Comparison of ENCODE assay signal across 8 cellular contexts in the genomic region with DNA sequence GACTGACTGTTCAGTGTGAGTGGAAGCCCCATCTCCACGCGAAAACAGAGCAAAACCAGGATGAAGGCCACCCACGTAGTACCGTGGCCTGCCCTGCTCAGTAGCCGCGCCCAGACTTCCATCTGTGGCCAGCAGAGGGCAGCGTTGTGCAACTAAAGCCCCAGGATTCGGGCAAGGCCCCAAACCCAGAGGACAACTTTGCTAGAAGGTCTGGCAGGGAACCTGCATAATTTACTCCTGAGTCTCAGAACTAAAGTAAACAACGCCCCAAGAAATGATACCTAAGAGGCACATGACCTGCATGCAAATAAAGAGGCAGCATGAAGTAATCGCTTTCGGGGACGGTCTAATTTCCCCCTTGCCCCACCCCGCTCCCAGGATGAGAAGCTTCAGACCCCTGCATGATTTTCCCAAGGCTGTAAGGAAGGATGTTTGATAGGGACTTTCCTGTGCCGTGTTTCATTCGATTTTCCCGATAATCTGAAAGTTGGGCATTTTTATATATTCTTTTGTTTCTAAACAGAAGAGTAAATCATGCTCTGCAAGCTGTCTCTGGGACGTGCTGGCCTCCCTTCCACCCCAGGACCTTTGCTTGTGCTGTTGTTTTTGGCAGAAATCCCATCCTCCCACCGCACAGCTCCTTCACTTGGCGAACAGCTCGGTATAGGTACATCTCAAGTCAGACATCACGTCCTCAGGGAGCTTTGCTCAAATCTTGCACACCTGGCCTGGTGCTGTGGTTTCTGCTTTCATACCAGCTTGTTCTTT. TPM values are rescaled to one million over a fixed set of nuclear protein-coding genes. Genes with fewer than 3 reads are reported as not detected.
A peak's percentile ranks its signal among the peaks of the same experiment; 100 is the strongest.
DNase-seq lines count a peak whose midpoint lies in the region; ATAC-seq, FAIRE-seq and TF ChIP-seq lines count a peak whose summit lies in the region.

No MANE protein-coding gene starts in this region.

- no peak overlapping the region for H3K4me3 ChIP-seq in A673 (ENCODE audit: low read depth, low read length, poor library complexity, severe bottlenecking)
- H3K4me3 ChIP-seq in Panc1 (ENCODE audit: low read depth in 2 of 2, low read length in 2 of 2) = no peak overlapping the region; a peak in 1 of 4 replicates
- H3K4me3 ChIP-seq in fibroblast of pulmonary artery (replicated peaks; ENCODE audit: low read depth, low read length) = no peak overlapping the region
- H3K4me3 ChIP-seq in neural progenitor cell = no peak overlapping the region

- no peak overlapping the region for H3K27ac ChIP-seq in A673 (ENCODE audit: low read depth, low read length, poor library complexity, severe bottlenecking)
- no peak overlapping the region for H3K27ac ChIP-seq in Panc1 (ENCODE audit: low read length)
- H3K27ac ChIP-seq in neural progenitor cell = no peak overlapping the region

- no peaks in the 10 kb centered on the region for H3K9me3 Mint-ChIP-seq in neural progenitor cell
- H3K9me3 Mint-ChIP-seq in stimulated activated naive CD8-positive, alpha-beta T cell treated with anti-CD3 and anti-CD28 coated beads, Interleukin-15, amount 100 ng/mL, for 72 hours = no peaks in the 10 kb centered on the region

- POLR2A ChIA-PET in A673 (lab: Charles Lee; ENCODE audit: low non-redundant PET) = no interaction called here
- POLR2A ChIA-PET in Panc1 (lab: Charles Lee) = no interaction called here

- H3K4me3 Mint-ChIP-seq in neural progenitor cell = peak overlapping the region; percentile 24
- no peak overlapping the region for H3K4me3 Mint-ChIP-seq in stimulated activated naive CD8-positive, alpha-beta T cell treated with anti-CD3 and anti-CD28 coated beads, Interleukin-15, amount 100 ng/mL, for 72 hours

- no peaks in the 10 kb centered on the region for H3K79me2 ChIP-seq in neural progenitor cell (ENCODE audit: low read depth)

- H3K27ac Mint-ChIP-seq in neural progenitor cell = peak overlapping the region; percentile 19
- no peak overlapping the region for H3K27ac Mint-ChIP-seq in stimulated activated naive CD8-positive, alpha-beta T cell treated with anti-CD3 and anti-CD28 coated beads, Interleukin-15, amount 100 ng/mL, for 72 hours

- no TSS peak for BruUV-seq in A673 (replicated peaks; lab: Mats Ljungman, UMichigan)
- no TSS peak for BruUV-seq in Panc1 (replicated peaks; lab: Mats Ljungman, UMichigan)

- H3K27me3 Mint-ChIP-seq in neural progenitor cell (ENCODE audit: insufficient read depth, low read depth) = peaks cover 22% of the 10 kb centered on the region
- peaks cover 8% of the 10 kb centered on the region for H3K27me3 Mint-ChIP-seq in stimulated activated naive CD8-positive, alpha-beta T cell treated with anti-CD3 and anti-CD28 coated beads, Interleukin-15, amount 100 ng/mL, for 72 hours

- in situ Hi-C loops in Panc1 (cut with HindIII; ENCODE audit: low pct_unique_long_range_greater_than_20kb, low sequenced_read_pairs) = no loop called here

- CTCF ChIA-PET in A673 (lab: Charles Lee) = interaction anchor here (0.6 to 0.7 kb wide), 2 partner anchors 61 to 69 kb away, joined by 3 to 4 read pairs; no protein-coding TSS in a partner anchor
- CTCF ChIA-PET in Panc1 (lab: Charles Lee) = no interaction called here

- no peaks in the 10 kb centered on the region for H3K36me3 ChIP-seq in A673 (ENCODE audit: insufficient read depth, low read length, poor library complexity, severe bottlenecking)
- H3K36me3 ChIP-seq in Panc1 (ENCODE audit: control insufficient read depth, insufficient read depth, low read length) = no peaks in the 10 kb centered on the region
- H3K36me3 ChIP-seq in neural progenitor cell = no peaks in the 10 kb centered on the region

- peak; percentile 93 for TF ChIP-seq CTCF in A673 (conservative IDR thresholded peaks at IDR 0.05; ENCODE audit: low read depth, low read length)
- peak; percentile 84 for TF ChIP-seq CTCF in Panc1 (IDR thresholded peaks at IDR 0.05)
- peak; percentile 92 for TF ChIP-seq CTCF in fibroblast of pulmonary artery (IDR thresholded peaks at IDR 0.05; ENCODE audit: low read length, missing control alignments)
- TF ChIP-seq CTCF in neural progenitor cell (IDR thresholded peaks at IDR 0.05) = peak; percentile 97

- peak; percentile 81 for FAIRE-seq in GM18507 (lab: Jason Lieb, UNC)

- H3K27me3 ChIP-seq in A673 (replicated peaks; ENCODE audit: insufficient read depth, low read depth, low read length, poor library complexity) (peaks cover 5% of the 10 kb centered on the region), Panc1 (ENCODE audit: control insufficient read depth, insufficient read depth, low read length) (no peaks in the 10 kb centered on the region), neural progenitor cell (no peaks in the 10 kb centered on the region)

- intact Hi-C loops in A673 (cut with micrococcal nuclease; ENCODE audit: unreplicated experiment) = loop anchor here (1.0 to 5.0 kb wide), 3 partner anchors 53 to 238 kb away; a partner anchor contains a TSS
- intact Hi-C loops in Panc1 (cut with micrococcal nuclease; ENCODE audit: unreplicated experiment) = loop anchor here (5.0 kb wide), 1 partner anchor 51 kb away; no protein-coding TSS in a partner anchor

- no peaks in the 10 kb centered on the region for H3K36me3 Mint-ChIP-seq in neural progenitor cell

- DNase-seq in A673 (ENCODE audit: low spot score) (peak; percentile 82), GM18507 (ENCODE audit: extremely low spot score, insufficient read length, low read depth) (peak; percentile 62), Panc1 (ENCODE audit: low read depth, low spot score) (peak; percentile 62), activated T-helper 1 cell treated with Interleukin-2 at 50 U/mL for 16 hours (ENCODE audit: low read depth) (peak; percentile 62), fibroblast of pulmonary artery (ENCODE audit: low read depth) (peak; percentile 82), neural progenitor cell (ENCODE audit: low spot score) (peak; percentile 86)
- DNase-seq in stimulated activated naive CD8-positive, alpha-beta T cell treated with anti-CD3 and anti-CD28 coated beads, Interleukin-15, amount 100 ng/mL, for 72 hours = peak; percentile 77 to 78

- no peaks in the 10 kb centered on the region for H4K20me1 ChIP-seq in neural progenitor cell (ENCODE audit: low read depth)

- no peaks in the 10 kb centered on the region for H3K9me3 ChIP-seq in A673 (ENCODE audit: low read depth, low read length, poor library complexity, severe bottlenecking)
- no peaks in the 10 kb centered on the region for H3K9me3 ChIP-seq in Panc1 (ENCODE audit: control insufficient read depth, insufficient read depth, low read depth, low read length)
- no peaks in the 10 kb centered on the region for H3K9me3 ChIP-seq in neural progenitor cell (ENCODE audit: low read depth)

- H3K4me1 ChIP-seq in A673 (ENCODE audit: insufficient read depth, low read length, poor library complexity, severe bottlenecking) (no peaks in the 10 kb centered on the region), Panc1 (ENCODE audit: control insufficient read depth, insufficient read depth, low read length) (no peaks in the 10 kb centered on the region), neural progenitor cell (no peaks in the 10 kb centered on the region)

- no peak overlapping the region for H2AFZ ChIP-seq in neural progenitor cell (replicated peaks)

- H3K4me1 Mint-ChIP-seq in neural progenitor cell = peaks cover 11% of the 10 kb centered on the region
- peaks cover 13% of the 10 kb centered on the region for H3K4me1 Mint-ChIP-seq in stimulated activated naive CD8-positive, alpha-beta T cell treated with anti-CD3 and anti-CD28 coated beads, Interleukin-15, amount 100 ng/mL, for 72 hours

- H3K4me2 ChIP-seq in neural progenitor cell = no peak overlapping the region

- H3K9ac ChIP-seq in neural progenitor cell = no peak overlapping the region

- no peaks in the 10 kb centered on the region for H3F3A ChIP-seq in neural progenitor cell (ENCODE audit: low read depth)

- ATAC-seq in HG03521 (IDR thresholded peaks at IDR 0.05; ENCODE audit: unreplicated experiment) = peak; percentile 79
- ATAC-seq in Panc1 = peak; percentile 95
- ATAC-seq in stimulated activated naive CD8-positive, alpha-beta T cell treated with anti-CD3 and anti-CD28 coated beads, Interleukin-15, amount 100 ng/mL, for 72 hours = peak; percentile 92

RNA-seq across cellular contexts. Expression of a gene that starts 18.6 kb away (rescaled TPM):
- 163 and 175 TPM in 2 replicates for total RNA-seq in A673 (2021)
- 117 TPM for total RNA-seq in Panc1 (2021; ENCODE audit: unreplicated experiment)
- 147 TPM for polyA plus RNA-seq in Panc1 (2012; ENCODE audit: insufficient read length)
- 36.6 and 87.6 TPM in 2 replicates for total RNA-seq in neural progenitor cell (ENCODE audit: low replicate concordance)
